ENCODE assay signal across 23 cellular contexts in the genomic region with DNA sequence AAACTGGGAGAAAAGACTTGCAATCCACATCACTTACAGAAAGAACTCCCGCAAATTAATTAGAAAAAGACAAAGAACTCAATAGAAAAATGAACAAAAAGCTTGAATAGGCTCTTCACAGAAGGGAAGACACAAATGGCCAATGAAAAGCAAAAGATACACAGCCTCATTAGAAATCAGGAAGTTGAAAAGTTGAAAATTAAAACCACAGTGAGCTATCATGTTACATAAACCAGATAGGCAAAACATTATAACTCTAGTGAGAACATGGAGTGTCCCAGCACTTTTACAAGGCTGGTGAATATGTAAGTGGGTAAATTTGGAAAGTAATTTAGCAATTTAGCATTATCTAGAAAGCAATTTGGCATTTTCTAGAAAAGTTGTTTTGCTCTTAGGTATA.
A peak's percentile ranks its signal among the peaks of the same experiment; 100 is the strongest.
DNase-seq lines count a peak whose midpoint lies in the region; ATAC-seq, FAIRE-seq and TF ChIP-seq lines count a peak whose summit lies in the region.
"Had no signal": no experiment of that assay in that cellular context is flagged by ENCODE, and none has a peak within 500 bp of the region (broad histone marks: within the 10 kb centered on the region; RNA-seq: fewer than 3 reads in every experiment).

No MANE protein-coding gene starts in this region.

- peak overlapping the region; percentile 16 for H3K4me2 ChIP-seq in PC-3 (ENCODE audit: low read length)
- H3K4me2 ChIP-seq: neural progenitor cell had no signal

- H3K4me3 Mint-ChIP-seq in Calu3 (ENCODE audit: low read depth, unreplicated experiment) = no peak overlapping the region
- H3K4me3 Mint-ChIP-seq: neural progenitor cell; T-helper 1 cell treated with Interleukin-12 subunit alpha and Interleukin-12 subunit beta and Interleukin-4 antibody, amounts not matched to agents 30 μg/mL and 1 μg/mL, for 36 hours had no signal

- H4K20me1 ChIP-seq in PC-3 (ENCODE audit: low read length) = no peaks in the 10 kb centered on the region

- POLR2A ChIA-PET in PC-3 (lab: Charles Lee; ENCODE audit: unreplicated experiment) = no interaction called here

- intact Hi-C loops in Calu3 (cut with micrococcal nuclease; ENCODE audit: unreplicated experiment) (no loop called here), PC-3 (cut with micrococcal nuclease) (no loop called here)

- BruUV-seq in Calu3 (replicated peaks; lab: Mats Ljungman, UMichigan) (no TSS peak), PC-3 (replicated peaks; lab: Mats Ljungman, UMichigan) (no TSS peak)

- H3K27me3 ChIP-seq in PC-3 (ENCODE audit: low read length) = no peaks in the 10 kb centered on the region
- H3K27me3 ChIP-seq: neural progenitor cell, SJSA1, upper lobe of right lung had no signal

- no peak overlapping the region for H3K9ac ChIP-seq in PC-3 (ENCODE audit: low read length)
- H3K9ac ChIP-seq: neural progenitor cell had no signal

- DNase-seq in Calu3 (no peak), KBM-7 (peak; percentile 68), PC-3 (peak; percentile 64), fibroblast of peridontal ligament (ENCODE audit: extremely low read depth) (peak; percentile 26), DMS 273 treated with DMSO at 0.1 percent for 48 hours (lab: John Stamatoyannopoulos, UW) (no peak), RCC 7860 (ENCODE audit: low spot score) (no peak)
- DNase-seq: activated CD4-positive, alpha-beta T cell treated with anti-CD3 and anti-CD28 coated beads, Interleukin-2, amount 50 U/mL, for 1 hour; cerebellar nuclear complex; H7; hippocampal formation; NCI-H1694; posterior cingulate gyrus; upper lobe of right lung had no signal

- no peaks in the 10 kb centered on the region for H3K9me3 ChIP-seq in PC-3 (ENCODE audit: low read length)
- H3K9me3 ChIP-seq: SJSA1, upper lobe of right lung had no signal

- in situ Hi-C loops in KBM-7 (cut with MboI; ENCODE audit: low pct_unique_long_range_greater_than_20kb, low sequenced_read_pairs) = no loop called here

- H3K4me1 ChIP-seq in PC-3 (ENCODE audit: insufficient read depth, low read length) = peaks cover 36% of the 10 kb centered on the region
- H3K4me1 ChIP-seq: neural progenitor cell, SJSA1, upper lobe of right lung had no signal

- H2AFZ ChIP-seq in PC-3 (ENCODE audit: low read length) = no peak overlapping the region
- H2AFZ ChIP-seq: neural progenitor cell had no signal

- H3K4me1 Mint-ChIP-seq in Calu3 (ENCODE audit: low read depth, unreplicated experiment) = peaks cover 14% of the 10 kb centered on the region

- H3F3A ChIP-seq in PC-3 (ENCODE audit: low read length, unreplicated experiment) = no peaks in the 10 kb centered on the region

- H3K27ac ChIP-seq in PC-3 (ENCODE audit: low read length) = no peak overlapping the region
- H3K27ac ChIP-seq: C4-2B, neural progenitor cell, SJSA1, upper lobe of right lung had no signal

- H3K36me3 ChIP-seq in PC-3 (ENCODE audit: low read depth, low read length) = no peaks in the 10 kb centered on the region
- H3K36me3 ChIP-seq: neural progenitor cell, SJSA1, upper lobe of right lung had no signal

- H3K27ac Mint-ChIP-seq in Calu3 (ENCODE audit: unreplicated experiment) = peak overlapping the region; percentile 21
- H3K27ac Mint-ChIP-seq: activated naive CD4-positive, alpha-beta T cell treated with anti-CD3 and anti-CD28 coated beads, Interleukin-2, amount 50 U/mL, for 72 hours; neural progenitor cell; T-helper 1 cell treated with Interleukin-12 subunit alpha and Interleukin-12 subunit beta and Interleukin-4 antibody, amounts not matched to agents 30 μg/mL and 1 μg/mL, for 36 hours had no signal

- no peak for FAIRE-seq in RCC 7860 (lab: Jason Lieb, UNC)
- FAIRE-seq: G401.6, islet of Langerhans had no signal

- no peaks in the 10 kb centered on the region for H3K79me2 ChIP-seq in PC-3 (ENCODE audit: low read length)

- ATAC-seq in PC-3 (peak; percentile 55), GM21576 (IDR thresholded peaks at IDR 0.05; ENCODE audit: unreplicated experiment) (no peak), GM21529 (IDR thresholded peaks at IDR 0.05; ENCODE audit: unreplicated experiment) (no peak)
- ATAC-seq: activated naive CD4-positive, alpha-beta T cell treated with anti-CD3 and anti-CD28 coated beads, Interleukin-2, amount 50 U/mL, for 72 hours; Panc1; upper lobe of right lung had no signal

- no peaks in the 10 kb centered on the region for H3K36me3 Mint-ChIP-seq in Calu3 (ENCODE audit: insufficient read depth, unreplicated experiment)
- H3K36me3 Mint-ChIP-seq: activated naive CD4-positive, alpha-beta T cell treated with anti-CD3 and anti-CD28 coated beads, Interleukin-2, amount 50 U/mL, for 72 hours had no signal

- H3K9me2 ChIP-seq in PC-3 (replicated peaks; ENCODE audit: low read length) = no peaks in the 10 kb centered on the region

- no peaks in the 10 kb centered on the region for H3K9me3 Mint-ChIP-seq in Calu3 (ENCODE audit: low read depth, unreplicated experiment)
- H3K9me3 Mint-ChIP-seq: activated naive CD4-positive, alpha-beta T cell treated with anti-CD3 and anti-CD28 coated beads, Interleukin-2, amount 50 U/mL, for 72 hours had no signal

- CTCF ChIA-PET in Calu3 (lab: Charles Lee) (interaction anchor here (0.7 kb wide), 2 partner anchors 19 to 121 kb away, joined by 5 to 9 read pairs; no protein-coding TSS in a partner anchor), PC-3 (lab: Charles Lee) (interaction anchor here (0.6 kb wide), 1 partner anchor 239 kb away, joined by 3 read pairs; no protein-coding TSS in a partner anchor)

- H3K4me3 ChIP-seq in PC-3 (ENCODE audit: low read length) = no peak overlapping the region
- H3K4me3 ChIP-seq: neural progenitor cell, SJSA1, upper lobe of right lung had no signal

- H3K27me3 Mint-ChIP-seq in Calu3 (ENCODE audit: unreplicated experiment) = no peaks in the 10 kb centered on the region

- TF ChIP-seq CTCF in Calu3 (IDR thresholded peaks at IDR 0.05; ENCODE audit: unreplicated experiment) (no peak), PC-3 (conservative IDR thresholded peaks at IDR 0.05; ENCODE audit: low read depth, low read length) (no peak)

Comparison
In these comparisons a context has a peak if more than half of its experiments do, and no peak if none do; other contexts are left out.
1. DNase-seq: peak in KBM-7 (single experiment), PC-3 (single experiment) and fibroblast of peridontal ligament (single experiment); none in Calu3 (single experiment), DMS 273 treated with DMSO at 0.1 percent for 48 hours (single experiment) and RCC 7860 (single experiment).